ENCODE assay signal across 1 cellular context in genomic region chr1:33039840-33040239, GRCh38.
TF ChIP-seq lines count a peak whose summit lies in the region.

No MANE protein-coding gene starts in this region.

TF ChIP-seq in K562, 482 proteins besides CTCF, POLR2A, EP300 and RAD21:
- TF ChIP-seq PRMT5 (CRISPR knock-in tag; IDR thresholded peaks at IDR 0.05) (no peak), CAMTA2 (CRISPR knock-in tag; conservative IDR thresholded peaks at IDR 0.05) (no peak), SPI1 (IDR thresholded peaks at IDR 0.05; ENCODE audit: borderline replicate concordance, low read depth, low read length) (peak; percentile 59; the same call in 1 of the 2 replicates)
